8 cellular contexts compared by ENCODE assay signal in genomic region chr12:109052415-109053323, GRCh38. TPM values are rescaled to one million over a fixed set of nuclear protein-coding genes. Genes with fewer than 3 reads are reported as not detected.
DNase-seq lines count a peak whose midpoint lies in the region; ATAC-seq lines count a peak whose summit lies in the region.

TSS of gene USP30 (plus strand) at chr12:109052576. CDS start at chr12:109052679, 103 bp downstream.

- peaks cover 13% of the 10 kb centered on the region for H3K4me1 ChIP-seq in muscle layer of colon (ENCODE audit: insufficient read depth, low read length)

- peak within 1 kb of the TSS; percentile 83 for H3K4me3 Mint-ChIP-seq in activated T-cell treated with anti-CD3 and anti-CD28 coated beads, Interleukin-2, amount 50 U/mL, for 24 hours

- H3K27ac Mint-ChIP-seq in activated T-cell treated with anti-CD3 and anti-CD28 coated beads, Interleukin-2, amount 50 U/mL, for 24 hours, result peak within 1 kb of the TSS; percentile 96

- DNase-seq in DMS114 treated with DMSO at 0.1 percent for 48 hours (lab: John Stamatoyannopoulos, UW; ENCODE audit: unreplicated experiment) (peak; percentile 70), HuH-7 (ENCODE audit: low spot score) (peak; percentile 82), OCI-M1 (lab: John Stamatoyannopoulos, UW) (peak; percentile 89)
- DNase-seq in activated T-cell treated with anti-CD3 and anti-CD28 coated beads, Interleukin-2, amount 50 U/mL, for 24 hours, result peak; percentile 90
- DNase-seq in stimulated activated CD8-positive, alpha-beta memory T cell treated with anti-CD3 and anti-CD28 coated beads, Interleukin-4, amount 100 ng/mL, for 48 hours, result peak; percentile 92

- peak within 1 kb of the TSS; percentile 84 for H3K9ac ChIP-seq in muscle layer of colon (ENCODE audit: low read length)

- no peaks in the 10 kb centered on the region for H3K27me3 Mint-ChIP-seq in activated T-cell treated with anti-CD3 and anti-CD28 coated beads, Interleukin-2, amount 50 U/mL, for 24 hours

- H3K4me1 Mint-ChIP-seq in activated T-cell treated with anti-CD3 and anti-CD28 coated beads, Interleukin-2, amount 50 U/mL, for 24 hours (ENCODE audit: low read depth), result peaks cover 23% of the 10 kb centered on the region

- H3K4me3 ChIP-seq in muscle layer of colon (ENCODE audit: low read depth in 1 of 2, low read length in 2 of 2), result peak within 1 kb of the TSS; percentile 59 to 93

- no peaks in the 10 kb centered on the region for H3K9me3 ChIP-seq in muscle layer of colon (ENCODE audit: low read length)

- H3K36me3 ChIP-seq in muscle layer of colon (ENCODE audit: insufficient read depth, low read length), result peaks cover 8% of the 10 kb centered on the region

- ATAC-seq in GM21526 (IDR thresholded peaks at IDR 0.05; ENCODE audit: low FRiP score, unreplicated experiment) (peak; percentile 67), esophagus mucosa (peak; percentile 97)

- H3K27ac ChIP-seq in muscle layer of colon (ENCODE audit: low read depth, low read length), result peak within 1 kb of the TSS; percentile 79

- peaks cover 23% of the 10 kb centered on the region for H3K36me3 Mint-ChIP-seq in activated T-cell treated with anti-CD3 and anti-CD28 coated beads, Interleukin-2, amount 50 U/mL, for 24 hours (ENCODE audit: low read depth)

- H3K9me3 Mint-ChIP-seq in activated T-cell treated with anti-CD3 and anti-CD28 coated beads, Interleukin-2, amount 50 U/mL, for 24 hours, result no peaks in the 10 kb centered on the region

- no peaks in the 10 kb centered on the region for H3K27me3 ChIP-seq in muscle layer of colon (ENCODE audit: control insufficient read depth in 1 of 2, insufficient read depth in 2 of 2, low read length in 2 of 2)

RNA-seq across cellular contexts. Expression of gene USP30, which starts in this region (rescaled TPM):
- 10.0 TPM for total RNA-seq in esophagus mucosa

Comparison
In these comparisons a context has a peak if more than half of its experiments do, and no peak if none do; other contexts are left out.
1. Peak in every context shown above with its lines: DNase-seq, ATAC-seq, H3K4me3 ChIP-seq and H3K27ac ChIP-seq.